20 cellular contexts compared by ENCODE assay signal in the genomic region with DNA sequence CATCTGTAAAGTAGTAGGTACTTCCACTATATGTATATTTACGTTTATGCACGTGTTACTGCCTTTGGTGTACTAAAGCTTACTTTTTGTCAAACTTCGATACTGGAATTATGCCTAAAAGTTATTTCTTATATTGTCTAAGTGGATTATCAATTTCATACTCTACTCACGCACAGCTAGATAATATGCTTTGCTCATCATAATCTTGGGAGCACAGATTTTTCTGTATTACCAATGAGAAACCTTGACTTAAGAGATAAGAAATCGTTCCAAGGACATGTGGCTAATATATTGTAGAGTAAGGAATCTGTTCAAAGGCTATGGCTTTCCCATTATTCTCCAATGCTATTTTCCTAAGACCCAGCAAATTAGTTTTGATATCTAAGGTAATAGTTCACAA. TPM values are rescaled to one million over a fixed set of nuclear protein-coding genes. Genes with fewer than 3 reads are reported as not detected.
DNase-seq lines count a peak whose midpoint lies in the region; ATAC-seq, FAIRE-seq and TF ChIP-seq lines count a peak whose summit lies in the region.
"Had no signal": no experiment of that assay in that cellular context is flagged by ENCODE, and none has a peak within 500 bp of the region (broad histone marks: within the 10 kb centered on the region; RNA-seq: fewer than 3 reads in every experiment).

No MANE protein-coding gene starts in this region.

- H3K27me3 ChIP-seq in HepG2 (ENCODE audit: control insufficient read depth in 1 of 2, insufficient read depth in 2 of 2, low read length in 2 of 2) (no peaks in the 10 kb centered on the region), right lobe of liver (no peaks in the 10 kb centered on the region), K562 (ENCODE audit: control insufficient read depth in 2 of 2, insufficient read depth in 2 of 2, low read length in 2 of 2) (no peaks in the 10 kb centered on the region)
- H3K27me3 ChIP-seq: BLaER1 had no signal

- H4K20me1 ChIP-seq in HepG2 (ENCODE audit: insufficient read depth, low read length) (peaks cover 16% of the 10 kb centered on the region), K562 (replicated peaks; ENCODE audit: control insufficient read depth, insufficient read depth, low read length) (no peaks in the 10 kb centered on the region)

- H3K9me3 ChIP-seq in HepG2 (ENCODE audit: low read length): no peaks in the 10 kb centered on the region
- no peaks in the 10 kb centered on the region for H3K9me3 ChIP-seq in right lobe of liver
- no peaks in the 10 kb centered on the region for H3K9me3 ChIP-seq in K562 (replicated peaks; ENCODE audit: control insufficient read depth, insufficient read depth, low read depth, low read length)
- H3K9me3 ChIP-seq: BLaER1, HAP-1 had no signal

- POLR2A ChIA-PET in HepG2 (lab: Yijun Ruan, JAX) (interaction anchor here (1.4 to 4.5 kb wide), 2 partner anchors 9 to 56 kb away, joined by 5 to 35 read pairs; a partner anchor contains a TSS), K562 (lab: Yijun Ruan, JAX) (interaction anchor here (0.9 kb wide), 1 partner anchor 15 kb away, joined by 3 read pairs; no protein-coding TSS in a partner anchor)

- no peak overlapping the region for H2AFZ ChIP-seq in HepG2 (ENCODE audit: low read length)
- H2AFZ ChIP-seq in K562 (ENCODE audit: low read depth, low read length): no peak overlapping the region

- ATAC-seq in HepG2 (no peak), right lobe of liver (no peak), K562 (no peak), HG03520 (IDR thresholded peaks at IDR 0.05; ENCODE audit: unreplicated experiment) (no peak)

- H3K27ac ChIP-seq in HepG2 (ENCODE audit: extremely low read length, insufficient read depth, low read length) (no peak overlapping the region), right lobe of liver (no peak overlapping the region), K562 (ENCODE audit: extremely low read depth, low read depth, low read length) (no peak overlapping the region)
- H3K27ac ChIP-seq: BLaER1, C4-2B had no signal

- TF ChIP-seq CTCF in HepG2 (CRISPR knock-in tag; IDR thresholded peaks at IDR 0.05) (no peak), right lobe of liver (IDR thresholded peaks at IDR 0.05) (no peak), D721Med (IDR thresholded peaks at IDR 0.05; ENCODE audit: insufficient read depth, missing control alignments) (no peak), K562 (IDR thresholded peaks at IDR 0.05 in 2 of 3, conservative IDR thresholded peaks at IDR 0.05 in 1 of 3; ENCODE audit: insufficient read depth in 2 of 3, low read depth in 1 of 3, low read length in 3 of 3) (no peak)

- H3K4me3 ChIP-seq in HepG2 (replicated peaks in 1 of 3; ENCODE audit: insufficient read depth in 1 of 3, low read depth in 2 of 3, low read length in 3 of 3) (no peak overlapping the region), right lobe of liver (no peak overlapping the region), K562 (no peak overlapping the region)
- H3K4me3 ChIP-seq: BLaER1, HAP-1 had no signal

- TF ChIP-seq POLR2A in HepG2 (IDR thresholded peaks at IDR 0.05; ENCODE audit: insufficient read depth in 1 of 2, low read depth in 2 of 2, low read length in 2 of 2) (no peak), right lobe of liver (IDR thresholded peaks at IDR 0.05) (no peak), K562 (conservative IDR thresholded peaks at IDR 0.05) (no peak)

- no TSS peak for BruUV-seq in HepG2 (replicated peaks; lab: Mats Ljungman, UMichigan)
- BruUV-seq in K562 (replicated peaks; lab: Mats Ljungman, UMichigan): no TSS peak

- intact Hi-C loops in HepG2 (cut with micrococcal nuclease; ENCODE audit: unreplicated experiment): no loop called here
- intact Hi-C loops in right lobe of liver (cut with DNase I): no loop called here
- intact Hi-C loops in K562 (cut with micrococcal nuclease): no loop called here

- WGBS in HepG2 (ENCODE audit: low lambda C conversion rate): 94% methylated on average over 5 of the region's 5 CpGs
- 84% methylated on average over 5 of the region's 5 CpGs for WGBS in right lobe of liver (ENCODE audit: insufficient coverage, low coverage, low lambda C conversion rate, missing lambda C conversion rate)
- WGBS in K562 (ENCODE audit: insufficient coverage, low coverage, missing lambda C conversion rate): 53% methylated on average over 5 of the region's 5 CpGs

- H3K4me1 ChIP-seq in HepG2 (ENCODE audit: insufficient read depth, low read length) (peaks cover 23% of the 10 kb centered on the region), right lobe of liver (peaks cover 0 to 11% (median 0%) of the 10 kb centered on the region in 4 donors), K562 (replicated peaks in 1 of 2; ENCODE audit: control insufficient read depth in 2 of 2, insufficient read depth in 2 of 2, low read length in 2 of 2) (no peaks in the 10 kb centered on the region)

- H3K36me3 ChIP-seq in HepG2 (replicated peaks in 1 of 2; ENCODE audit: control insufficient read depth in 1 of 2, insufficient read depth in 2 of 2, low read length in 2 of 2) (peaks cover 7 to 23% of the 10 kb centered on the region in 2 experiments), right lobe of liver (peaks cover 0 to 23% (median 10%) of the 10 kb centered on the region in 4 donors), K562 (ENCODE audit: control insufficient read depth, insufficient read depth, low read length) (peaks cover 32% of the 10 kb centered on the region)

- TF ChIP-seq RAD21 in HepG2 (CRISPR knock-in tag; IDR thresholded peaks at IDR 0.05): no peak
- no peak for TF ChIP-seq RAD21 in K562 (CRISPR knock-in tag; conservative IDR thresholded peaks at IDR 0.05 in 1 of 2, IDR thresholded peaks at IDR 0.05 in 1 of 2)

- H3K9ac ChIP-seq in HepG2 (ENCODE audit: insufficient read depth, low read depth, low read length) (no peak overlapping the region), K562 (ENCODE audit: insufficient read depth in 1 of 2, low read depth in 2 of 2, low read length in 2 of 2) (no peak overlapping the region)
- H3K9ac ChIP-seq: BLaER1 had no signal

- TF ChIP-seq EP300 in HepG2 (IDR thresholded peaks at IDR 0.05; ENCODE audit: low read depth in 2 of 2, low read length in 2 of 2): no peak
- TF ChIP-seq EP300 in HepG2 (CRISPR knock-in tag; IDR thresholded peaks at IDR 0.05; ENCODE audit: borderline replicate concordance): no peak
- no peak for TF ChIP-seq EP300 in K562 (IDR thresholded peaks at IDR 0.05; ENCODE audit: low read length)

- no peak for FAIRE-seq in HepG2 (lab: Jason Lieb, UNC)
- FAIRE-seq in D721Med (lab: Jason Lieb, UNC): peak; percentile 25
- FAIRE-seq in K562 (lab: Jason Lieb, UNC): no peak
- FAIRE-seq: GM12891, GM18507, H54 had no signal

- no peak overlapping the region for H3K4me2 ChIP-seq in HepG2 (ENCODE audit: low read depth, low read length)
- H3K4me2 ChIP-seq in K562 (ENCODE audit: insufficient read depth, low read length): no peak overlapping the region
- H3K4me2 ChIP-seq: BLaER1 had no signal

- CTCF ChIA-PET in HepG2 (lab: Yijun Ruan, JAX; ENCODE audit: low intra/inter-chr PET ratio, low total read pairs): no interaction called here
- CTCF ChIA-PET in K562 (lab: Yijun Ruan, JAX; ENCODE audit: low intra/inter-chr PET ratio): interaction anchor here (0.6 kb wide), 1 partner anchor 31 kb away, joined by 3 read pairs; no protein-coding TSS in a partner anchor

- in situ Hi-C loops in HepG2 (cut with HindIII; ENCODE audit: extremely low pct_ligation_motif_present, low pct_unique_long_range_greater_than_20kb): no loop called here
- in situ Hi-C loops in K562 (cut with MboI): no loop called here

- no peaks in the 10 kb centered on the region for H3K9me1 ChIP-seq in K562 (ENCODE audit: control insufficient read depth, insufficient read depth, low read length)

- no peak for DNase-seq in HepG2 (ENCODE audit: low spot score)
- DNase-seq in right lobe of liver: no peak
- DNase-seq in D721Med (ENCODE audit: insufficient read length, low spot score): no peak
- no peak for DNase-seq in K562 (ENCODE audit: extremely low read depth in 1 of 4, low spot score in 3 of 4)
- no peak for DNase-seq in NCI-H2227 treated with DMSO at 0.1 percent for 48 hours (lab: John Stamatoyannopoulos, UW)
- DNase-seq: 8988T; CD4-positive, CD25-positive, alpha-beta regulatory T cell; CD8-positive, alpha-beta memory T cell; DMS53; DMS79 treated with DMSO at 0.1 percent for 48 hours; GF-D8; GOT3; HFFc6 had no signal

- H3K79me2 ChIP-seq in HepG2 (ENCODE audit: insufficient read depth, low read length) (peaks cover 36% of the 10 kb centered on the region), K562 (ENCODE audit: control insufficient read depth, insufficient read depth, low read length) (peaks cover 28% of the 10 kb centered on the region)

RNA-seq across cellular contexts. Expression of a gene that starts 6.5 kb away (rescaled TPM):
- 823 and 1,040 TPM in 2 replicates for total RNA-seq in HepG2 (2016; rRNA removed; fragmentation: Illumina TruSeq; extraction: Trizol)
- total RNA-seq in HepG2 (2016; cell fraction: cytosol; rRNA removed; fragmentation: Illumina TruSeq; extraction: Trizol; ENCODE audit: low read depth): 289 and 312 TPM in 2 replicates
- 818 and 1,177 TPM in 2 replicates for total RNA-seq in HepG2 (2016; cell fraction: insoluble cytoplasmic fraction; rRNA removed; fragmentation: Illumina TruSeq; extraction: Trizol)
- 277 and 288 TPM in 2 replicates for total RNA-seq in HepG2 (2016; cell fraction: membrane; rRNA removed; fragmentation: Illumina TruSeq; extraction: Trizol)
- 323 and 352 TPM in 2 replicates for total RNA-seq in HepG2 (2016; cell fraction: nucleus; rRNA removed; fragmentation: Illumina TruSeq; extraction: Trizol)
- polyA plus RNA-seq in HepG2 (2011; rRNA removed): 200 and 244 TPM in 2 replicates
- 131 and 201 TPM in 2 replicates for polyA plus RNA-seq in HepG2 (2011; cell fraction: cytosol; rRNA removed)
- polyA plus RNA-seq in HepG2 (2011; cell fraction: nucleus; rRNA removed): 67.1 and 99.6 TPM in 2 replicates
- polyA plus RNA-seq in HepG2 (2012): 555 and 769 TPM in 2 replicates
- polyA plus RNA-seq in HepG2 (2016; cell fraction: cytosol; fragmentation: Illumina TruSeq; extraction: Trizol; ENCODE audit: low read depth): 404 and 477 TPM in 2 replicates
- polyA plus RNA-seq in HepG2 (2016; cell fraction: insoluble cytoplasmic fraction; fragmentation: Illumina TruSeq; extraction: Trizol; ENCODE audit: low read depth): 1,596 and 2,077 TPM in 2 replicates
- polyA plus RNA-seq in HepG2 (2016; cell fraction: membrane; fragmentation: Illumina TruSeq; extraction: Trizol; ENCODE audit: low read depth): 353 and 396 TPM in 2 replicates
- 750 and 786 TPM in 2 replicates for polyA plus RNA-seq in HepG2 (2016; cell fraction: nucleus; fragmentation: Illumina TruSeq; extraction: Trizol; ENCODE audit: insufficient read depth, low read depth)
- polyA minus RNA-seq in HepG2 (2011; rRNA and poly(A)+ RNA removed; ENCODE audit: low replicate concordance): 16.5 and 17.8 TPM in 2 replicates
- polyA minus RNA-seq in HepG2 (2011; cell fraction: cytosol; rRNA and poly(A)+ RNA removed): 49.8 and 52.9 TPM in 2 replicates
- 107 and 118 TPM in 2 replicates for polyA minus RNA-seq in HepG2 (2011; cell fraction: nucleus; rRNA and poly(A)+ RNA removed)
- total RNA-seq in right lobe of liver: 100 to 1,000 TPM in 4 of 6 experiments, 10 to 100 TPM in 2; 91.8 to 318 (median 209) TPM
- 32.0 and 68.8 TPM in 2 replicates for total RNA-seq in K562 (2011; cell fraction: chromatin; rRNA removed; ENCODE audit: low replicate concordance)
- total RNA-seq in K562 (2011; cell fraction: nucleolus; rRNA removed): 34.5 and 38.0 TPM in 2 replicates
- total RNA-seq in K562 (2011; cell fraction: nucleoplasm; rRNA removed): 51.1 and 56.8 TPM in 2 replicates
- 395 and 427 TPM in 2 replicates for total RNA-seq in K562 (2014; rRNA removed)
- total RNA-seq in K562 (2014; rRNA removed; fragmentation: Illumina TruSeq; extraction: Trizol): 649 and 664 TPM in 2 replicates
- 576 and 612 TPM in 2 replicates for total RNA-seq in K562 (2015; rRNA removed; fragmentation: Illumina TruSeq; extraction: Trizol)
- total RNA-seq in K562 (2021): 223 and 261 TPM in 2 replicates
- 267 and 371 TPM in 2 replicates for polyA plus RNA-seq in K562 (2011; rRNA removed)
- 41.1 and 116 TPM in 2 replicates for polyA plus RNA-seq in K562 (2011; cell fraction: cytosol; rRNA removed)
- 31.9 and 45.6 TPM in 2 replicates for polyA plus RNA-seq in K562 (2011; cell fraction: nucleus; rRNA removed)
- polyA plus RNA-seq in K562 (2012): 140 and 1,187 TPM in 2 replicates
- 574 and 695 TPM in 2 replicates for polyA plus RNA-seq in K562 (2014; fragmentation: Illumina TruSeq; extraction: Trizol)
- 1,000 to 10,000 TPM in 1 of 2 experiments, 100 to 1,000 TPM in 1; 880 to 1,007 TPM for polyA plus RNA-seq in K562 (2014; fragmentation: Nextera tagmentation; extraction: Ambion mirVana)
- 843 and 986 TPM in 2 replicates for polyA plus RNA-seq in K562 (2014; rRNA removed)
- 192 and 215 TPM in 2 replicates for polyA minus RNA-seq in K562 (2011; rRNA and poly(A)+ RNA removed)
- polyA minus RNA-seq in K562 (2011; cell fraction: cytosol; rRNA and poly(A)+ RNA removed): 29.0 and 38.2 TPM in 2 replicates
- polyA minus RNA-seq in K562 (2011; cell fraction: nucleus; rRNA and poly(A)+ RNA removed): 30.8 and 50.2 TPM in 2 replicates

RNA-seq across cellular contexts. Expression of a gene that starts 7.0 kb away (rescaled TPM):
- 2,610 and 3,898 TPM in 2 replicates for total RNA-seq in HepG2 (2016; rRNA removed; fragmentation: Illumina TruSeq; extraction: Trizol)
- 294 and 363 TPM in 2 replicates for total RNA-seq in HepG2 (2016; cell fraction: cytosol; rRNA removed; fragmentation: Illumina TruSeq; extraction: Trizol; ENCODE audit: low read depth)
- 2,668 and 3,847 TPM in 2 replicates for total RNA-seq in HepG2 (2016; cell fraction: insoluble cytoplasmic fraction; rRNA removed; fragmentation: Illumina TruSeq; extraction: Trizol)
- total RNA-seq in HepG2 (2016; cell fraction: membrane; rRNA removed; fragmentation: Illumina TruSeq; extraction: Trizol): 777 and 956 TPM in 2 replicates
- 1,442 and 1,577 TPM in 2 replicates for total RNA-seq in HepG2 (2016; cell fraction: nucleus; rRNA removed; fragmentation: Illumina TruSeq; extraction: Trizol)
- polyA plus RNA-seq in HepG2 (2011; rRNA removed): 541 and 685 TPM in 2 replicates
- 337 and 401 TPM in 2 replicates for polyA plus RNA-seq in HepG2 (2011; cell fraction: cytosol; rRNA removed)
- 282 and 392 TPM in 2 replicates for polyA plus RNA-seq in HepG2 (2011; cell fraction: nucleus; rRNA removed)
- polyA plus RNA-seq in HepG2 (2012): 1,241 and 1,531 TPM in 2 replicates
- 214 and 254 TPM in 2 replicates for polyA plus RNA-seq in HepG2 (2016; cell fraction: cytosol; fragmentation: Illumina TruSeq; extraction: Trizol; ENCODE audit: low read depth)
- 3,105 and 3,208 TPM in 2 replicates for polyA plus RNA-seq in HepG2 (2016; cell fraction: insoluble cytoplasmic fraction; fragmentation: Illumina TruSeq; extraction: Trizol; ENCODE audit: low read depth)
- polyA plus RNA-seq in HepG2 (2016; cell fraction: membrane; fragmentation: Illumina TruSeq; extraction: Trizol; ENCODE audit: low read depth): 499 and 587 TPM in 2 replicates
- polyA plus RNA-seq in HepG2 (2016; cell fraction: nucleus; fragmentation: Illumina TruSeq; extraction: Trizol; ENCODE audit: insufficient read depth, low read depth): 1,541 and 1,640 TPM in 2 replicates
- 396 and 646 TPM in 2 replicates for polyA minus RNA-seq in HepG2 (2011; rRNA and poly(A)+ RNA removed; ENCODE audit: low replicate concordance)
- 759 and 815 TPM in 2 replicates for polyA minus RNA-seq in HepG2 (2011; cell fraction: cytosol; rRNA and poly(A)+ RNA removed)
- 956 and 1,197 TPM in 2 replicates for polyA minus RNA-seq in HepG2 (2011; cell fraction: nucleus; rRNA and poly(A)+ RNA removed)
- 100 to 1,000 TPM; 241 to 552 (median 353) TPM for total RNA-seq in right lobe of liver
- total RNA-seq in K562 (2011; cell fraction: chromatin; rRNA removed; ENCODE audit: low replicate concordance): 178 and 396 TPM in 2 replicates
- total RNA-seq in K562 (2011; cell fraction: nucleolus; rRNA removed): 123 and 133 TPM in 2 replicates
- 166 and 176 TPM in 2 replicates for total RNA-seq in K562 (2011; cell fraction: nucleoplasm; rRNA removed)
- total RNA-seq in K562 (2014; rRNA removed): 398 and 400 TPM in 2 replicates
- total RNA-seq in K562 (2014; rRNA removed; fragmentation: Illumina TruSeq; extraction: Trizol): 816 and 890 TPM in 2 replicates
- total RNA-seq in K562 (2015; rRNA removed; fragmentation: Illumina TruSeq; extraction: Trizol): 663 and 710 TPM in 2 replicates
- 561 and 583 TPM in 2 replicates for total RNA-seq in K562 (2021)
- polyA plus RNA-seq in K562 (2011; rRNA removed): 411 and 575 TPM in 2 replicates
- 100 and 172 TPM in 2 replicates for polyA plus RNA-seq in K562 (2011; cell fraction: cytosol; rRNA removed)
- 163 and 169 TPM in 2 replicates for polyA plus RNA-seq in K562 (2011; cell fraction: nucleus; rRNA removed)
- 361 and 520 TPM in 2 replicates for polyA plus RNA-seq in K562 (2012)
- polyA plus RNA-seq in K562 (2014; fragmentation: Illumina TruSeq; extraction: Trizol): 654 and 736 TPM in 2 replicates
- polyA plus RNA-seq in K562 (2014; fragmentation: Nextera tagmentation; extraction: Ambion mirVana): 1,000 to 10,000 TPM in 1 of 2 experiments, 100 to 1,000 TPM in 1; 622 to 1,014 TPM
- polyA plus RNA-seq in K562 (2014; rRNA removed): 508 and 510 TPM in 2 replicates
- 835 and 848 TPM in 2 replicates for polyA minus RNA-seq in K562 (2011; rRNA and poly(A)+ RNA removed)
- polyA minus RNA-seq in K562 (2011; cell fraction: cytosol; rRNA and poly(A)+ RNA removed): 305 and 355 TPM in 2 replicates
- 151 and 279 TPM in 2 replicates for polyA minus RNA-seq in K562 (2011; cell fraction: nucleus; rRNA and poly(A)+ RNA removed)

RNA-seq across cellular contexts. Expression of a gene that starts 9.2 kb away (rescaled TPM):
- total RNA-seq in HepG2 (2016; rRNA removed; fragmentation: Illumina TruSeq; extraction: Trizol) (38.6 and 68.3 TPM in 2 replicates), right lobe of liver (10 to 100 TPM in 2 of 6 experiments, 1 to 10 TPM in 4; 3.4 to 10.7 (median 8.0) TPM), K562 (2014; rRNA removed) (12.2 and 13.5 TPM in 2 replicates), K562 (2014; rRNA removed; fragmentation: Illumina TruSeq; extraction: Trizol) (27.7 and 31.3 TPM in 2 replicates), K562 (2015; rRNA removed; fragmentation: Illumina TruSeq; extraction: Trizol) (18.1 and 21.0 TPM in 2 replicates), K562 (2021) (13.8 and 16.8 TPM in 2 replicates)
- 9.3 and 12.1 TPM in 2 replicates for total RNA-seq in HepG2 (2016; cell fraction: cytosol; rRNA removed; fragmentation: Illumina TruSeq; extraction: Trizol; ENCODE audit: low read depth)
- 40.9 and 72.6 TPM in 2 replicates for total RNA-seq in HepG2 (2016; cell fraction: insoluble cytoplasmic fraction; rRNA removed; fragmentation: Illumina TruSeq; extraction: Trizol)
- total RNA-seq in HepG2 (2016; cell fraction: membrane; rRNA removed; fragmentation: Illumina TruSeq; extraction: Trizol): 18.9 and 19.0 TPM in 2 replicates
- total RNA-seq in HepG2 (2016; cell fraction: nucleus; rRNA removed; fragmentation: Illumina TruSeq; extraction: Trizol): 24.2 and 27.0 TPM in 2 replicates
- polyA plus RNA-seq in HepG2 (2011; rRNA removed) (21.6 and 35.7 TPM in 2 replicates), K562 (2011; rRNA removed) (15.3 and 25.6 TPM in 2 replicates), K562 (2014; fragmentation: Illumina TruSeq; extraction: Trizol) (17.4 and 17.7 TPM in 2 replicates), K562 (2014; fragmentation: Nextera tagmentation; extraction: Ambion mirVana) (10 to 100 TPM; 29.6 to 30.8 TPM), K562 (2014; rRNA removed) (20.4 and 22.2 TPM in 2 replicates)
- 14.7 and 22.7 TPM in 2 replicates for polyA plus RNA-seq in HepG2 (2011; cell fraction: cytosol; rRNA removed)
- 5.7 and 6.8 TPM in 2 replicates for polyA plus RNA-seq in HepG2 (2011; cell fraction: nucleus; rRNA removed)
- 35.0 and 42.6 TPM in 2 replicates for polyA plus RNA-seq in HepG2 (2012)
- 4.4 and 4.5 TPM in 2 replicates for polyA plus RNA-seq in HepG2 (2016; cell fraction: cytosol; fragmentation: Illumina TruSeq; extraction: Trizol; ENCODE audit: low read depth)
- 81.1 and 90.4 TPM in 2 replicates for polyA plus RNA-seq in HepG2 (2016; cell fraction: insoluble cytoplasmic fraction; fragmentation: Illumina TruSeq; extraction: Trizol; ENCODE audit: low read depth)
- 10.8 and 11.2 TPM in 2 replicates for polyA plus RNA-seq in HepG2 (2016; cell fraction: membrane; fragmentation: Illumina TruSeq; extraction: Trizol; ENCODE audit: low read depth)
- polyA plus RNA-seq in HepG2 (2016; cell fraction: nucleus; fragmentation: Illumina TruSeq; extraction: Trizol; ENCODE audit: insufficient read depth, low read depth): 35.1 and 36.4 TPM in 2 replicates
- polyA minus RNA-seq in HepG2 (2011; rRNA and poly(A)+ RNA removed; ENCODE audit: low replicate concordance): 4.3 and 6.0 TPM in 2 replicates
- 19.6 and 25.8 TPM in 2 replicates for polyA minus RNA-seq in HepG2 (2011; cell fraction: cytosol; rRNA and poly(A)+ RNA removed)
- polyA minus RNA-seq in HepG2 (2011; cell fraction: nucleus; rRNA and poly(A)+ RNA removed): 30.6 and 35.3 TPM in 2 replicates
- total RNA-seq in K562 (2011; cell fraction: chromatin; rRNA removed; ENCODE audit: low replicate concordance): 5.9 and 15.8 TPM in 2 replicates
- total RNA-seq in K562 (2011; cell fraction: nucleolus; rRNA removed): 3.4 and 3.8 TPM in 2 replicates
- total RNA-seq in K562 (2011; cell fraction: nucleoplasm; rRNA removed): 8.1 and 16.6 TPM in 2 replicates
- 4.9 and 10.9 TPM in 2 replicates for polyA plus RNA-seq in K562 (2011; cell fraction: cytosol; rRNA removed)
- polyA plus RNA-seq in K562 (2011; cell fraction: nucleus; rRNA removed): 2.2 and 3.5 TPM in 2 replicates
- 22.2 and 27.7 TPM in 2 replicates for polyA plus RNA-seq in K562 (2012)
- polyA minus RNA-seq in K562 (2011; rRNA and poly(A)+ RNA removed): 23.7 and 28.7 TPM in 2 replicates
- 3.3 and 6.0 TPM in 2 replicates for polyA minus RNA-seq in K562 (2011; cell fraction: cytosol; rRNA and poly(A)+ RNA removed)
- polyA minus RNA-seq in K562 (2011; cell fraction: nucleus; rRNA and poly(A)+ RNA removed): 4.4 and 5.3 TPM in 2 replicates

RNA-seq across cellular contexts. Expression of a gene that starts 53.3 kb away (rescaled TPM):
- total RNA-seq in HepG2 (2016; rRNA removed; fragmentation: Illumina TruSeq; extraction: Trizol): 34.9 and 41.8 TPM in 2 replicates
- total RNA-seq in HepG2 (2016; cell fraction: cytosol; rRNA removed; fragmentation: Illumina TruSeq; extraction: Trizol; ENCODE audit: low read depth): 13.9 and 15.1 TPM in 2 replicates
- total RNA-seq in HepG2 (2016; cell fraction: insoluble cytoplasmic fraction; rRNA removed; fragmentation: Illumina TruSeq; extraction: Trizol): 36.3 and 46.6 TPM in 2 replicates
- 27.0 and 28.4 TPM in 2 replicates for total RNA-seq in HepG2 (2016; cell fraction: membrane; rRNA removed; fragmentation: Illumina TruSeq; extraction: Trizol)
- total RNA-seq in HepG2 (2016; cell fraction: nucleus; rRNA removed; fragmentation: Illumina TruSeq; extraction: Trizol): 17.9 and 20.6 TPM in 2 replicates
- 4.2 and 4.6 TPM in 2 replicates for polyA plus RNA-seq in HepG2 (2011; rRNA removed)
- 2.2 and 4.2 TPM in 2 replicates for polyA plus RNA-seq in HepG2 (2011; cell fraction: cytosol; rRNA removed)
- 2.8 and 3.0 TPM in 2 replicates for polyA plus RNA-seq in HepG2 (2011; cell fraction: nucleus; rRNA removed)
- polyA plus RNA-seq in HepG2 (2012): 15.3 and 22.1 TPM in 2 replicates
- polyA plus RNA-seq in HepG2 (2016; cell fraction: cytosol; fragmentation: Illumina TruSeq; extraction: Trizol; ENCODE audit: low read depth): 3.0 and 3.1 TPM in 2 replicates
- polyA plus RNA-seq in HepG2 (2016; cell fraction: insoluble cytoplasmic fraction; fragmentation: Illumina TruSeq; extraction: Trizol; ENCODE audit: low read depth): 36.5 and 43.5 TPM in 2 replicates
- polyA plus RNA-seq in HepG2 (2016; cell fraction: membrane; fragmentation: Illumina TruSeq; extraction: Trizol; ENCODE audit: low read depth): 6.5 and 8.6 TPM in 2 replicates
- 16.1 and 16.4 TPM in 2 replicates for polyA plus RNA-seq in HepG2 (2016; cell fraction: nucleus; fragmentation: Illumina TruSeq; extraction: Trizol; ENCODE audit: insufficient read depth, low read depth)
- polyA minus RNA-seq in HepG2 (2011; rRNA and poly(A)+ RNA removed; ENCODE audit: low replicate concordance): 2.2 and 8.1 TPM in 2 replicates
- polyA minus RNA-seq in HepG2 (2011; cell fraction: cytosol; rRNA and poly(A)+ RNA removed): 6.9 and 8.3 TPM in 2 replicates
- polyA minus RNA-seq in HepG2 (2011; cell fraction: nucleus; rRNA and poly(A)+ RNA removed): 25.2 and 29.4 TPM in 2 replicates
- 10 to 100 TPM; 11.7 to 23.7 (median 17.1) TPM for total RNA-seq in right lobe of liver
- total RNA-seq in K562 (2011; cell fraction: chromatin; rRNA removed; ENCODE audit: low replicate concordance): 8.4 and 11.7 TPM in 2 replicates
- total RNA-seq in K562 (2011; cell fraction: nucleolus; rRNA removed): 7.0 and 9.7 TPM in 2 replicates
- total RNA-seq in K562 (2011; cell fraction: nucleoplasm; rRNA removed): 10.8 and 22.4 TPM in 2 replicates
- 6.9 and 7.6 TPM in 2 replicates for total RNA-seq in K562 (2014; rRNA removed)
- total RNA-seq in K562 (2014; rRNA removed; fragmentation: Illumina TruSeq; extraction: Trizol): 13.1 and 15.9 TPM in 2 replicates
- 10.8 and 11.1 TPM in 2 replicates for total RNA-seq in K562 (2015; rRNA removed; fragmentation: Illumina TruSeq; extraction: Trizol)
- 8.5 and 9.8 TPM in 2 replicates for total RNA-seq in K562 (2021)
- polyA plus RNA-seq in K562 (2011; rRNA removed): 1.8 and 3.1 TPM in 2 replicates
- polyA plus RNA-seq in K562 (2011; cell fraction: cytosol; rRNA removed): 0.86 and 1.4 TPM in 2 replicates
- polyA plus RNA-seq in K562 (2011; cell fraction: nucleus; rRNA removed): 1.5 and 1.9 TPM in 2 replicates
- polyA plus RNA-seq in K562 (2012): 6.8 and 10.0 TPM in 2 replicates
- polyA plus RNA-seq in K562 (2014; fragmentation: Illumina TruSeq; extraction: Trizol): 8.8 and 9.7 TPM in 2 replicates
- polyA plus RNA-seq in K562 (2014; fragmentation: Nextera tagmentation; extraction: Ambion mirVana): 1 to 10 TPM; 7.2 to 7.7 TPM
- polyA plus RNA-seq in K562 (2014; rRNA removed): 7.1 and 9.3 TPM in 2 replicates
- polyA minus RNA-seq in K562 (2011; rRNA and poly(A)+ RNA removed): 4.2 and 4.7 TPM in 2 replicates
- 1.1 and 1.7 TPM in 2 replicates for polyA minus RNA-seq in K562 (2011; cell fraction: cytosol; rRNA and poly(A)+ RNA removed)
- polyA minus RNA-seq in K562 (2011; cell fraction: nucleus; rRNA and poly(A)+ RNA removed): 5.7 and 8.9 TPM in 2 replicates
